15 cellular contexts compared by ENCODE assay signal in genomic region chr18:8786766-8787670, GRCh38.
DNase-seq lines count a peak whose midpoint lies in the region; ATAC-seq, FAIRE-seq and TF ChIP-seq lines count a peak whose summit lies in the region.
"Had no signal": no experiment of that assay in that cellular context is flagged by ENCODE, and none has a peak within 500 bp of the region (broad histone marks: within the 10 kb centered on the region; RNA-seq: fewer than 3 reads in every experiment).

No MANE protein-coding gene starts in this region.

- H2BK120ac ChIP-seq in trophoblast cell (ENCODE audit: insufficient read depth, low read length, poor library complexity) = no peak overlapping the region

- no peak overlapping the region for H2AFZ ChIP-seq in trophoblast cell (ENCODE audit: insufficient read depth, low read length, poor library complexity)

- peak overlapping the region; percentile 10 to 55; a peak in 1 of 6 replicates for H3K27ac ChIP-seq in A549
- H3K27ac ChIP-seq in RWPE1 = peak overlapping the region; percentile 71
- H3K27ac ChIP-seq in esophagus (ENCODE audit: low read depth in 2 of 2, low read length in 1 of 2) = peak overlapping the region; percentile 10 to 40
- no peak overlapping the region for H3K27ac ChIP-seq in trophoblast cell (ENCODE audit: low read depth, low read length)
- H3K27ac ChIP-seq: WERI-Rb-1 had no signal

- no peak for TF ChIP-seq RAD21 in A549 (conservative IDR thresholded peaks at IDR 0.05 in 1 of 2, IDR thresholded peaks at IDR 0.05 in 1 of 2)

- TF ChIP-seq EP300 in A549 (IDR thresholded peaks at IDR 0.05) = no peak

- no peak overlapping the region for H3K18ac ChIP-seq in trophoblast cell (ENCODE audit: low read length)

- H3K4me2 ChIP-seq in A549 = no peak overlapping the region
- no peak overlapping the region for H3K4me2 ChIP-seq in trophoblast cell (ENCODE audit: low read length)

- H3K4me3 ChIP-seq in A549 (no peak overlapping the region), esophagus (ENCODE audit: low read depth in 1 of 2, low read length in 2 of 2) (no peak overlapping the region), trophoblast cell (ENCODE audit: low read depth, low read length) (no peak overlapping the region)

- H2BK12ac ChIP-seq in trophoblast cell (ENCODE audit: low read length) = no peak overlapping the region

- H4K12ac ChIP-seq in trophoblast cell (ENCODE audit: low read depth, low read length) = no peak overlapping the region

- CTCF ChIA-PET in A549 (lab: Yijun Ruan, JAX) = interaction anchor here (0.7 to 2.9 kb wide), 4 partner anchors 47 to 201 kb away, joined by 3 to 8 read pairs (median 4); no protein-coding TSS in a partner anchor
- CTCF ChIA-PET in RWPE1 (lab: Yijun Ruan, JAX) = interaction anchor here (0.6 to 0.7 kb wide), 2 partner anchors 13 to 143 kb away, joined by 3 to 5 read pairs; no protein-coding TSS in a partner anchor

- no peak overlapping the region for H3K14ac ChIP-seq in trophoblast cell (ENCODE audit: low read length)

- TF ChIP-seq POLR2A in A549 (IDR thresholded peaks at IDR 0.05; ENCODE audit: low read length) = no peak
- TF ChIP-seq POLR2A in GM12891 (IDR thresholded peaks at IDR 0.05; ENCODE audit: low read depth, low read length) = no peak

- DNase-seq in A549 (ENCODE audit: low read depth in 1 of 2, low spot score in 1 of 2) (no peak), RWPE1 (ENCODE audit: low spot score) (peak; percentile 61), trophoblast cell (peak; percentile 95), Right ventricle myocardium inferior (ENCODE audit: missing footprints) (no peak), AG20443 (ENCODE audit: low spot score) (no peak), NCI-H345 treated with DMSO at 0.1 percent for 48 hours (lab: John Stamatoyannopoulos, UW; ENCODE audit: unreplicated experiment) (no peak), GM12891 (ENCODE audit: insufficient read length, low spot score) (no peak)
- DNase-seq: activated gamma-delta T cell treated with Interleukin-2 at 50 U/mL for 16 hours; Calu3; IMR-90; left ventricle myocardium superior; naive thymus-derived CD4-positive, alpha-beta T cell; NCI-H748 treated with DMSO at 0.1 percent for 48 hours; WERI-Rb-1 had no signal

- no peak overlapping the region for H2AK5ac ChIP-seq in trophoblast cell (ENCODE audit: low read length)

- H3K9me3 ChIP-seq in A549 = no peaks in the 10 kb centered on the region
- H3K9me3 ChIP-seq in esophagus (ENCODE audit: control insufficient read depth in 2 of 2, insufficient read depth in 1 of 2, low read depth in 1 of 2, low read length in 1 of 2) = no peaks in the 10 kb centered on the region
- no peaks in the 10 kb centered on the region for H3K9me3 ChIP-seq in trophoblast cell (ENCODE audit: insufficient read depth, low read depth, low read length)

- H3K9ac ChIP-seq in trophoblast cell (ENCODE audit: low read length) = no peak overlapping the region

- intact Hi-C loops in Right ventricle myocardium inferior (cut with DNase I) = no loop called here

- H3K4me1 ChIP-seq in A549 = peaks cover 13% of the 10 kb centered on the region
- peaks cover 0 to 7% of the 10 kb centered on the region in 2 donors for H3K4me1 ChIP-seq in esophagus (ENCODE audit: control insufficient read depth in 2 of 2, insufficient read depth in 2 of 2, low read length in 1 of 2)
- peaks cover 18 to 23% of the 10 kb centered on the region in 2 experiments for H3K4me1 ChIP-seq in trophoblast cell (ENCODE audit: control insufficient read depth in 1 of 2, insufficient read depth in 2 of 2, low read length in 2 of 2)

- H3K27me3 ChIP-seq in esophagus (ENCODE audit: control insufficient read depth in 1 of 2, insufficient read depth in 2 of 2, low read length in 2 of 2) (no peaks in the 10 kb centered on the region), trophoblast cell (ENCODE audit: insufficient read depth, low read length) (no peaks in the 10 kb centered on the region)

- 94% methylated on average over 15 of the region's 15 CpGs for WGBS in A549 (ENCODE audit: missing lambda C conversion rate)
- 65 to 73% methylated on average over 15 of the region's 15 CpGs for WGBS in esophagus, 2 donors
- WGBS in trophoblast cell (ENCODE audit: extremely low coverage, insufficient coverage, insufficient read length) = no CpG with 5 or more reads among the region's 15 CpGs

- H4K8ac ChIP-seq in trophoblast cell (ENCODE audit: low read depth, low read length) = no peak overlapping the region

- no peak for ATAC-seq in A549
- no peak for ATAC-seq in Right ventricle myocardium inferior
- ATAC-seq: left ventricle myocardium superior had no signal

- H3K79me1 ChIP-seq in trophoblast cell (ENCODE audit: low read length) = peaks cover 4% of the 10 kb centered on the region

- no peak overlapping the region for H3K23ac ChIP-seq in trophoblast cell (ENCODE audit: low read length)

- no peak for FAIRE-seq in A549 (lab: Jason Lieb, UNC)
- FAIRE-seq in GM12891 (lab: Jason Lieb, UNC) = no peak

- no peak for TF ChIP-seq CTCF in A549 (IDR thresholded peaks at IDR 0.05)
- no peak for TF ChIP-seq CTCF in RWPE1 (conservative IDR thresholded peaks at IDR 0.05; ENCODE audit: low read depth)

- no peak overlapping the region for H2BK5ac ChIP-seq in trophoblast cell (ENCODE audit: low read depth, low read length, poor library complexity)

- H3K4ac ChIP-seq in trophoblast cell (ENCODE audit: low read depth, low read length) = no peak overlapping the region

- H4K91ac ChIP-seq in trophoblast cell (ENCODE audit: low read depth, low read length) = no peak overlapping the region

- H3K79me2 ChIP-seq in trophoblast cell (ENCODE audit: control insufficient read depth, insufficient read depth, low read length, poor library complexity) = no peaks in the 10 kb centered on the region

- H3K36me3 ChIP-seq in esophagus (ENCODE audit: control insufficient read depth in 2 of 2, insufficient read depth in 2 of 2, low read length in 1 of 2) (peaks cover 0 to 7% of the 10 kb centered on the region in 2 donors), trophoblast cell (ENCODE audit: control insufficient read depth in 1 of 2, insufficient read depth in 2 of 2, low read length in 2 of 2) (no peaks in the 10 kb centered on the region)
- H3K36me3 ChIP-seq: WERI-Rb-1 had no signal

- POLR2A ChIA-PET in A549 (lab: Yijun Ruan, JAX) (no interaction called here), RWPE1 (lab: Yijun Ruan, JAX; ENCODE audit: low non-redundant PET) (no interaction called here)

TF ChIP-seq in A549, 52 proteins besides CTCF, POLR2A, EP300 and RAD21 (continues in another document):
- TF ChIP-seq BCL3 (IDR thresholded peaks at IDR 0.05) (no peak), E2F6 (IDR thresholded peaks at IDR 0.05; ENCODE audit: borderline replicate concordance, low read depth) (no peak), NFE2L2 (conservative IDR thresholded peaks at IDR 0.05; ENCODE audit: low read length) (no peak), NR3C1 (IDR thresholded peaks at IDR 0.05) (no peak), PHF8 (IDR thresholded peaks at IDR 0.05; ENCODE audit: borderline replicate concordance, low read depth) (no peak)

TF ChIP-seq in GM12891, 5 proteins besides CTCF, POLR2A, EP300 and RAD21:
- TF ChIP-seq POLR2AphosphoS5 (IDR thresholded peaks at IDR 0.05; ENCODE audit: low read depth, low read length) (no peak), PAX5 (IDR thresholded peaks at IDR 0.05; ENCODE audit: insufficient read depth, low read length, severe bottlenecking) (no peak), SPI1 (IDR thresholded peaks at IDR 0.05; ENCODE audit: low read depth, low read length) (no peak), TAF1 (IDR thresholded peaks at IDR 0.05; ENCODE audit: low read depth, low read length) (no peak), POU2F2 (IDR thresholded peaks at IDR 0.05; ENCODE audit: low read depth, low read length) (no peak)
TF ChIP-seq in GM12891: peak in this region for 0.

Comparison
In these comparisons a context has a peak if more than half of its experiments do, and no peak if none do; other contexts are left out.
1. DNase-seq: peak in RWPE1 (single experiment) and trophoblast cell (2 of 2); none in A549 (0 of 2), Right ventricle myocardium inferior (single experiment), AG20443 (single experiment), NCI-H345 treated with DMSO at 0.1 percent for 48 hours (single experiment) and GM12891 (single experiment).